14 cellular contexts compared by ENCODE assay signal in the genomic region with DNA sequence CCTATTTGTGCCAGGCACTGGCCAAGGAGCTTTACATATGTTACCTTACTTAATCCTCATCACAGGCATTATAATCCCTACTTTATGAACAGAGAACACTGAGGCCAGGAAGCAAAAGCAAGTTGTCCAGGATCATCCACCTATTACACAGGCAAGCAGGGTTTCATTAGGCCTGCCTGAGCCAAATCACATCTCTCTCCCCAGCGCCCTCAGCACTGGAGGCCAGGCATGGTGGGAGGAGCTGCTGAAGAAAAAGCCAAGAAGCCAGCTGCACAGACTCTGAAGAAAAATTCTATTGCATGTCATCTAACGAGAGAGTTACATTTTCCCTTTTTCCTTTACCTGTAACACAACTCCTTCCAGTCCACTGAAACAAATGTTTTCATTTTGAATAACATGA.
A peak's percentile ranks its signal among the peaks of the same experiment; 100 is the strongest.
DNase-seq lines count a peak whose midpoint lies in the region; ATAC-seq and TF ChIP-seq lines count a peak whose summit lies in the region.
"Had no signal": no experiment of that assay in that cellular context is flagged by ENCODE, and none has a peak within 500 bp of the region (broad histone marks: within the 10 kb centered on the region; RNA-seq: fewer than 3 reads in every experiment).

No MANE protein-coding gene starts in this region.

- H3K27ac Mint-ChIP-seq in CD4-positive, alpha-beta memory T cell = peak overlapping the region; percentile 2 to 71 (median 29)
- H3K27ac Mint-ChIP-seq: stimulated activated memory B cell treated with anti-CD40 and anti-IgM and Interleukin-4, amounts not matched to agents 10 μg/mL and 1 μg/mL and 100 μg/mL, for 72 hours had no signal

- POLR2A ChIA-PET in CD4-positive, alpha-beta memory T cell (lab: Charles Lee; ENCODE audit: partially characterized antibody) = interaction anchor here (1.5 kb wide), 1 partner anchor 46 kb away, joined by 3 read pairs; no protein-coding TSS in a partner anchor

- H3K36me3 Mint-ChIP-seq in CD4-positive, alpha-beta memory T cell = peaks cover 0 to 4% of the 10 kb centered on the region in 2 donors
- H3K36me3 Mint-ChIP-seq: stimulated activated memory B cell treated with anti-CD40 and anti-IgM and Interleukin-4, amounts not matched to agents 10 μg/mL and 1 μg/mL and 100 μg/mL, for 72 hours had no signal

- H3K9me3 Mint-ChIP-seq in CD4-positive, alpha-beta memory T cell = no peaks in the 10 kb centered on the region
- H3K9me3 Mint-ChIP-seq: stimulated activated memory B cell treated with anti-CD40 and anti-IgM and Interleukin-4, amounts not matched to agents 10 μg/mL and 1 μg/mL and 100 μg/mL, for 72 hours had no signal

- CTCF ChIA-PET in CD4-positive, alpha-beta memory T cell (lab: Charles Lee; ENCODE audit: partially characterized antibody) = no interaction called here

- peaks cover 60 to 90% (median 76%) of the 10 kb centered on the region in 4 donors for H3K4me1 Mint-ChIP-seq in CD4-positive, alpha-beta memory T cell

- ATAC-seq in left cardiac atrium (peak; percentile 58 to 80), HG02870 (IDR thresholded peaks at IDR 0.05; ENCODE audit: unreplicated experiment) (no peak), GM21447 (IDR thresholded peaks at IDR 0.05; ENCODE audit: unreplicated experiment) (no peak)
- ATAC-seq: stimulated activated memory B cell treated with anti-CD40 and anti-IgM and Interleukin-4, amounts not matched to agents 10 μg/mL and 1 μg/mL and 100 μg/mL, for 72 hours had no signal

- H3K4me3 ChIP-seq in CD4-positive, alpha-beta memory T cell (ENCODE audit: low read length in 2 of 2) = no peak overlapping the region
- H3K4me3 ChIP-seq in WERI-Rb-1 (ENCODE audit: low read depth, low read length) = no peak overlapping the region
- H3K4me3 ChIP-seq in rectal smooth muscle tissue (ENCODE audit: low read length) = no peak overlapping the region
- H3K4me3 ChIP-seq: colonic mucosa had no signal

- peak overlapping the region in 2 of 8 donors; percentile 20 to 54 for H3K4me3 Mint-ChIP-seq in CD4-positive, alpha-beta memory T cell
- H3K4me3 Mint-ChIP-seq: stimulated activated memory B cell treated with anti-CD40 and anti-IgM and Interleukin-4, amounts not matched to agents 10 μg/mL and 1 μg/mL and 100 μg/mL, for 72 hours had no signal

- H3K9ac ChIP-seq in rectal smooth muscle tissue (ENCODE audit: low read length) = no peak overlapping the region

- no peaks in the 10 kb centered on the region for H3K9me3 ChIP-seq in CD4-positive, alpha-beta memory T cell (ENCODE audit: control insufficient read depth in 1 of 2, low read length in 2 of 2)
- no peaks in the 10 kb centered on the region for H3K9me3 ChIP-seq in WERI-Rb-1 (ENCODE audit: severe bottlenecking)
- H3K9me3 ChIP-seq: colonic mucosa had no signal

- peaks cover 76% of the 10 kb centered on the region for H3K4me1 ChIP-seq in CD4-positive, alpha-beta memory T cell (ENCODE audit: insufficient read depth, low read length)
- peaks cover 35% of the 10 kb centered on the region for H3K4me1 ChIP-seq in rectal smooth muscle tissue (ENCODE audit: control insufficient read depth, insufficient read depth, low read length)
- H3K4me1 ChIP-seq: colonic mucosa had no signal

- intact Hi-C loops in CD4-positive, alpha-beta memory T cell (cut with micrococcal nuclease) = loop anchor here (1.0 kb wide), 1 partner anchor 8 kb away; no protein-coding TSS in a partner anchor
- intact Hi-C loops in left cardiac atrium (cut with DNase I) = loop anchor here (10.0 kb wide), 1 partner anchor 66 kb away; no protein-coding TSS in a partner anchor

- H3K36me3 ChIP-seq in CD4-positive, alpha-beta memory T cell (ENCODE audit: insufficient read depth, low read length) = no peaks in the 10 kb centered on the region
- no peaks in the 10 kb centered on the region for H3K36me3 ChIP-seq in WERI-Rb-1
- no peaks in the 10 kb centered on the region for H3K36me3 ChIP-seq in rectal smooth muscle tissue (ENCODE audit: control insufficient read depth, insufficient read depth, low read length)
- H3K36me3 ChIP-seq: colonic mucosa had no signal

- no peak for TF ChIP-seq CTCF in WERI-Rb-1 (IDR thresholded peaks at IDR 0.05; ENCODE audit: low read depth, low read length)

- no peak for DNase-seq in CD4-positive, alpha-beta memory T cell
- DNase-seq in WERI-Rb-1 (peak; percentile 11), left cardiac atrium (peak; percentile 32), CD1c-positive myeloid dendritic cell (ENCODE audit: extremely low spot score) (no peak), EL (no peak)
- DNase-seq: activated CD4-positive, CD25-positive, alpha-beta regulatory T cell treated with anti-CD3 and anti-CD28 coated beads, Interleukin-2, amount 50 U/mL, for 72 hours; activated effector memory CD4-positive, alpha-beta T cell treated with Interleukin-2 at 50 U/mL for 16 hours; colonic mucosa; NCI-H526; SIG-M5 had no signal

- H3K27ac ChIP-seq in CD4-positive, alpha-beta memory T cell (ENCODE audit: low read depth, low read length) = no peak overlapping the region
- H3K27ac ChIP-seq in WERI-Rb-1 = no peak overlapping the region
- peak overlapping the region; percentile 25 for H3K27ac ChIP-seq in rectal smooth muscle tissue (ENCODE audit: low read depth, low read length)
- H3K27ac ChIP-seq: colonic mucosa had no signal

- H3K27me3 ChIP-seq in CD4-positive, alpha-beta memory T cell (ENCODE audit: insufficient read depth, low read length) = no peaks in the 10 kb centered on the region
- H3K27me3 ChIP-seq in WERI-Rb-1 (ENCODE audit: insufficient read depth, low read depth, severe bottlenecking) = no peaks in the 10 kb centered on the region
- no peaks in the 10 kb centered on the region for H3K27me3 ChIP-seq in rectal smooth muscle tissue (ENCODE audit: control insufficient read depth, insufficient read depth, low read length)
- H3K27me3 ChIP-seq: colonic mucosa had no signal

- no peaks in the 10 kb centered on the region for H3K27me3 Mint-ChIP-seq in CD4-positive, alpha-beta memory T cell
- H3K27me3 Mint-ChIP-seq: stimulated activated memory B cell treated with anti-CD40 and anti-IgM and Interleukin-4, amounts not matched to agents 10 μg/mL and 1 μg/mL and 100 μg/mL, for 72 hours had no signal

Comparison
In these comparisons a context has a peak if more than half of its experiments do, and no peak if none do; other contexts are left out.
1. DNase-seq: peak in WERI-Rb-1 (single experiment) and left cardiac atrium (single experiment); none in CD4-positive, alpha-beta memory T cell (0 of 5), CD1c-positive myeloid dendritic cell (single experiment) and EL (single experiment).
2. ATAC-seq: peak in left cardiac atrium (2 of 2); none in HG02870 (single experiment) and GM21447 (single experiment).